In genomic region chr10:80206277-80206655, GRCh38 we compare ENCODE assay signal across 8 cellular contexts.
DNase-seq lines count a peak whose midpoint lies in the region; ATAC-seq and TF ChIP-seq lines count a peak whose summit lies in the region.

No MANE protein-coding gene starts in this region.

- no peaks in the 10 kb centered on the region for H3K27me3 ChIP-seq in BLaER1 treated with 17β-estradiol and CSF1 and Interleukin-3, amounts not matched to agents 10 nM and 100 nM
- H3K27me3 ChIP-seq in NT2/D1 (ENCODE audit: insufficient read depth, insufficient read length): no peaks in the 10 kb centered on the region
- H3K27me3 ChIP-seq in duodenal mucosa (ENCODE audit: control insufficient read depth in 1 of 2, insufficient read depth in 2 of 2, low read length in 2 of 2): no peaks in the 10 kb centered on the region
- H3K27me3 ChIP-seq in neutrophil: no peaks in the 10 kb centered on the region

- DNase-seq in NT2/D1 (ENCODE audit: low read depth, low spot score) (no peak), NCI-H146 treated with DMSO at 0.1 percent for 48 hours (lab: John Stamatoyannopoulos, UW; ENCODE audit: unreplicated experiment) (no peak), NCI-H2227 treated with DMSO at 0.1 percent for 48 hours (lab: John Stamatoyannopoulos, UW) (no peak), midbrain (lab: John Stamatoyannopoulos, UW) (no peak)

- H3K4me3 ChIP-seq in BLaER1 treated with 17β-estradiol and CSF1 and Interleukin-3, amounts not matched to agents 10 nM and 100 nM: peak overlapping the region in 7 of 10 experiments; percentile 85 to 98 (median 93); a peak in 9 of 20 replicates
- peak overlapping the region; percentile 34 for H3K4me3 ChIP-seq in NT2/D1 (ENCODE audit: insufficient read length, low read depth)
- H3K4me3 ChIP-seq in duodenal mucosa (ENCODE audit: low read depth in 1 of 2, low read length in 2 of 2): peak overlapping the region; percentile 13 to 94
- peak overlapping the region; percentile 88 to 93 for H3K4me3 ChIP-seq in neutrophil (ENCODE audit: low read depth in 1 of 2, low read length in 1 of 2)

- ATAC-seq in GM21423 (IDR thresholded peaks at IDR 0.05; ENCODE audit: unreplicated experiment): no peak

- peaks cover 0 to 5% (median 1%) of the 10 kb centered on the region in 11 experiments; a peak in 2 of 22 replicates for H3K36me3 ChIP-seq in BLaER1 treated with 17β-estradiol and CSF1 and Interleukin-3, amounts not matched to agents 10 nM and 100 nM
- H3K36me3 ChIP-seq in NT2/D1 (ENCODE audit: insufficient read depth, insufficient read length, low read length) (no peaks in the 10 kb centered on the region), duodenal mucosa (ENCODE audit: control insufficient read depth in 1 of 2, insufficient read depth in 2 of 2, low read length in 2 of 2) (peaks cover 0 to 2% of the 10 kb centered on the region in 2 donors), neutrophil (no peaks in the 10 kb centered on the region)

- peak overlapping the region in 10 of 11 experiments; percentile 91 to 97 (median 94); a peak in 15 of 22 replicates for H3K27ac ChIP-seq in BLaER1 treated with 17β-estradiol and CSF1 and Interleukin-3, amounts not matched to agents 10 nM and 100 nM
- H3K27ac ChIP-seq in duodenal mucosa (ENCODE audit: low read depth, low read length): peak overlapping the region; percentile 99
- peak overlapping the region; percentile 91 for H3K27ac ChIP-seq in neutrophil

- peak overlapping the region; percentile 80 to 98 (median 97); a peak in 20 of 22 replicates for H3K4me2 ChIP-seq in BLaER1 treated with 17β-estradiol and CSF1 and Interleukin-3, amounts not matched to agents 10 nM and 100 nM

- H4K20me1 ChIP-seq in BLaER1 treated with 17β-estradiol and CSF1 and Interleukin-3, amounts not matched to agents 10 nM and 100 nM: peaks cover 31 to 37% (median 34%) of the 10 kb centered on the region in 11 experiments

- peaks cover 39 to 43% (median 42%) of the 10 kb centered on the region in 10 experiments for H3K4me1 ChIP-seq in BLaER1 treated with 17β-estradiol and CSF1 and Interleukin-3, amounts not matched to agents 10 nM and 100 nM
- peaks cover 13% of the 10 kb centered on the region for H3K4me1 ChIP-seq in NT2/D1 (ENCODE audit: insufficient read depth, insufficient read length)
- H3K4me1 ChIP-seq in duodenal mucosa (ENCODE audit: control insufficient read depth in 1 of 2, insufficient read depth in 2 of 2, low read length in 2 of 2): peaks cover 46 to 48% of the 10 kb centered on the region in 2 donors
- peaks cover 38 to 44% of the 10 kb centered on the region in 2 experiments for H3K4me1 ChIP-seq in neutrophil (ENCODE audit: control insufficient read depth in 1 of 2, insufficient read depth in 1 of 2, low read depth in 1 of 2, low read length in 1 of 2)

- H3K9ac ChIP-seq in BLaER1 treated with 17β-estradiol and CSF1 and Interleukin-3, amounts not matched to agents 10 nM and 100 nM: peak overlapping the region in 8 of 11 experiments; percentile 90 to 98 (median 96); a peak in 13 of 22 replicates
- peak overlapping the region; percentile 74 for H3K9ac ChIP-seq in NT2/D1 (ENCODE audit: insufficient read length, low read depth)
- H3K9ac ChIP-seq in duodenal mucosa (ENCODE audit: low read depth in 1 of 2, low read length in 2 of 2): peak overlapping the region; percentile 90 to 100

- H3K9me3 ChIP-seq in BLaER1 treated with 17β-estradiol and CSF1 and Interleukin-3, amounts not matched to agents 10 nM and 100 nM (replicated peaks in 1 of 11): no peaks in the 10 kb centered on the region
- H3K9me3 ChIP-seq in NT2/D1 (ENCODE audit: insufficient read depth, low read length) (no peaks in the 10 kb centered on the region), duodenal mucosa (ENCODE audit: control insufficient read depth in 1 of 2, low read length in 2 of 2) (no peaks in the 10 kb centered on the region), neutrophil (no peaks in the 10 kb centered on the region)

- no peak for TF ChIP-seq CTCF in neutrophil (IDR thresholded peaks at IDR 0.05)

Comparison
In these comparisons a context has a peak if more than half of its experiments do, and no peak if none do; other contexts are left out.
1. H3K4me3 ChIP-seq: peak in every context shown above with its lines; median percentile 93 in BLaER1 treated with 17β-estradiol and CSF1 and Interleukin-3, amounts not matched to agents 10 nM and 100 nM; 90 in neutrophil; 54 in duodenal mucosa; 34 in NT2/D1.